Comparison of ENCODE assay signal across 8 cellular contexts in genomic region chr20:51306521-51307358, GRCh38.
DNase-seq lines count a peak whose midpoint lies in the region; ATAC-seq and TF ChIP-seq lines count a peak whose summit lies in the region.

No MANE protein-coding gene starts in this region.

- peak; percentile 80 for ATAC-seq in HG03045 (IDR thresholded peaks at IDR 0.05; ENCODE audit: unreplicated experiment)
- ATAC-seq in GM21360 (IDR thresholded peaks at IDR 0.05; ENCODE audit: unreplicated experiment), result no peak

- intact Hi-C loops in dorsolateral prefrontal cortex (cut with DNase I), result loop anchor here (2.0 to 10.0 kb wide), 3 partner anchors 82 to 320 kb away; no protein-coding TSS in a partner anchor

- peak; percentile 63 to 100 (median 95) for TF ChIP-seq CTCF in dorsolateral prefrontal cortex (IDR thresholded peaks at IDR 0.05 in 54 of 56, conservative IDR thresholded peaks at IDR 0.05 in 2 of 56; ENCODE audit: low read depth in 1 of 56, partially characterized antibody in 56 of 56)

- peak overlapping the region in 17 of 59 donors; percentile 0 to 52 (median 19) for H3K4me3 ChIP-seq in dorsolateral prefrontal cortex

- H3K27me3 ChIP-seq in dorsolateral prefrontal cortex, result peaks cover 0 to 4% (median 0%) of the 10 kb centered on the region in 45 donors

- DNase-seq in ELF-1 (ENCODE audit: low read depth, low spot score) (peak; percentile 96), NCI-H526 treated with DMSO at 0.1 percent for 48 hours (lab: John Stamatoyannopoulos, UW) (peak; percentile 58), dorsolateral prefrontal cortex (peak; percentile 66 to 87 (median 80)), medulla oblongata (ENCODE audit: extremely low spot score) (peak; percentile 78)
- peak; percentile 80 to 84 for DNase-seq in activated CD4-positive, alpha-beta T cell treated with anti-CD3 and anti-CD28 coated beads, Interleukin-2, amount 50 U/mL, for 48 hours
- DNase-seq in stimulated activated CD8-positive, alpha-beta memory T cell treated with anti-CD3 and anti-CD28 coated beads, Interleukin-15, amount 100 ng/mL, for 4 hours (ENCODE audit: low read depth in 2 of 2), result peak; percentile 37 to 40

- H3K27ac ChIP-seq in dorsolateral prefrontal cortex, result peak overlapping the region in 4 of 59 donors; percentile 12 to 41 (median 22)

Comparison
In these comparisons a context has a peak if more than half of its experiments do, and no peak if none do; other contexts are left out.
1. DNase-seq: peak in every context shown above with its lines; median percentile 96 in ELF-1; 82 in activated CD4-positive, alpha-beta T cell treated with anti-CD3 and anti-CD28 coated beads, Interleukin-2, amount 50 U/mL, for 48 hours; 80 in dorsolateral prefrontal cortex; 78 in medulla oblongata; 58 in NCI-H526 treated with DMSO at 0.1 percent for 48 hours; 38 in stimulated activated CD8-positive, alpha-beta memory T cell treated with anti-CD3 and anti-CD28 coated beads, Interleukin-15, amount 100 ng/mL, for 4 hours.